26 cellular contexts compared by ENCODE assay signal in genomic region chr5:179800071-179800695, GRCh38. TPM values are rescaled to one million over a fixed set of nuclear protein-coding genes. Genes with fewer than 3 reads are reported as not detected.
"Had no signal": no experiment of that assay in that cellular context is flagged by ENCODE, and none has a peak within 500 bp of the region (broad histone marks: within the 10 kb centered on the region; RNA-seq: fewer than 3 reads in every experiment).

No MANE protein-coding gene starts in this region.

- H3K27me3 ChIP-seq: esophagus muscularis mucosa, foreskin keratinocyte, heart right ventricle, ovary, right lobe of liver, stomach, thyroid gland, vagina had no signal

- DNase-seq: dermis blood vessel endothelial cell; effector memory CD4-positive, alpha-beta T cell; foreskin keratinocyte; glutamatergic neuron; heart right ventricle; hippocampal formation; left ventricle myocardium superior; lower lobe of right lung; naive thymus-derived CD8-positive, alpha-beta T cell; nephron progenitor cell; nucleus accumbens; retina; stimulated activated CD4-positive, alpha-beta T cell treated with anti-CD3 and anti-CD28 coated beads, Interleukin-2, amount 100 ng/mL, for 24 hours; stimulated activated CD4-positive, alpha-beta T cell treated with anti-CD3 and anti-CD28 coated beads, Interleukin-4, amount 100 ng/mL, for 24 hours; stimulated activated naive CD4-positive, alpha-beta T cell treated with Interleukin-2 at 50 U/mL for 16 hours; stomach; thyroid gland; trophoblast cell had no signal

- H3K4me2 ChIP-seq: smooth muscle cell had no signal

- H3K4me3 ChIP-seq: coronary artery, esophagus muscularis mucosa, heart right ventricle, lower lobe of right lung, ovary, right lobe of liver, smooth muscle cell, stomach, thyroid gland, vagina had no signal

- H3K27ac ChIP-seq: coronary artery, esophagus muscularis mucosa, foreskin keratinocyte, heart right ventricle, lower lobe of right lung, ovary, right lobe of liver, stomach, thyroid gland, vagina had no signal

- ATAC-seq: foreskin keratinocyte; heart right ventricle; left ventricle myocardium superior; lower lobe of right lung; naive thymus-derived CD8-positive, alpha-beta T cell; right lobe of liver; stimulated activated effector memory CD8-positive, alpha-beta T cell treated with anti-CD3 and anti-CD28 coated beads, Interleukin-12 subunit alpha, Interleukin-12 subunit beta, amount 100 ng/mL, for 72 hours had no signal

- H3K4me3 Mint-ChIP-seq: nephron progenitor cell; stimulated activated effector memory CD8-positive, alpha-beta T cell treated with anti-CD3 and anti-CD28 coated beads, Interleukin-12 subunit alpha, Interleukin-12 subunit beta, amount 100 ng/mL, for 72 hours had no signal

- H3K9me3 ChIP-seq: esophagus muscularis mucosa, heart right ventricle, lower lobe of right lung, ovary, right lobe of liver, stomach, thyroid gland, vagina had no signal

- H3K9me3 Mint-ChIP-seq: naive thymus-derived CD8-positive, alpha-beta T cell; nephron progenitor cell; stimulated activated effector memory CD8-positive, alpha-beta T cell treated with anti-CD3 and anti-CD28 coated beads, Interleukin-12 subunit alpha, Interleukin-12 subunit beta, amount 100 ng/mL, for 72 hours had no signal

- H3K27ac Mint-ChIP-seq: nephron progenitor cell; stimulated activated effector memory CD8-positive, alpha-beta T cell treated with anti-CD3 and anti-CD28 coated beads, Interleukin-12 subunit alpha, Interleukin-12 subunit beta, amount 100 ng/mL, for 72 hours had no signal

- H3K36me3 ChIP-seq: ovary had no signal

RNA-seq across cellular contexts. Expression of gene LTC4S, which starts 6.4 kb away (rescaled TPM):
- total RNA-seq: smooth muscle cell had no signal
- polyA plus RNA-seq: keratinocyte, smooth muscle cell had no signal
